1 cellular context compared by ENCODE assay signal in genomic region chr9:136521541-136521940, GRCh38.
TF ChIP-seq lines count a peak whose summit lies in the region.

No MANE protein-coding gene starts in this region.

TF ChIP-seq in K562, 482 proteins besides CTCF, POLR2A, EP300 and RAD21:
- TF ChIP-seq ZFP91 (CRISPR knock-in tag; IDR thresholded peaks at IDR 0.05) (no peak), NFE2 (IDR thresholded peaks at IDR 0.05; ENCODE audit: low read depth) (peak; percentile 11; the same call in 1 of the 2 replicates)
